ENCODE assay signal across 1 cellular context in the genomic region with DNA sequence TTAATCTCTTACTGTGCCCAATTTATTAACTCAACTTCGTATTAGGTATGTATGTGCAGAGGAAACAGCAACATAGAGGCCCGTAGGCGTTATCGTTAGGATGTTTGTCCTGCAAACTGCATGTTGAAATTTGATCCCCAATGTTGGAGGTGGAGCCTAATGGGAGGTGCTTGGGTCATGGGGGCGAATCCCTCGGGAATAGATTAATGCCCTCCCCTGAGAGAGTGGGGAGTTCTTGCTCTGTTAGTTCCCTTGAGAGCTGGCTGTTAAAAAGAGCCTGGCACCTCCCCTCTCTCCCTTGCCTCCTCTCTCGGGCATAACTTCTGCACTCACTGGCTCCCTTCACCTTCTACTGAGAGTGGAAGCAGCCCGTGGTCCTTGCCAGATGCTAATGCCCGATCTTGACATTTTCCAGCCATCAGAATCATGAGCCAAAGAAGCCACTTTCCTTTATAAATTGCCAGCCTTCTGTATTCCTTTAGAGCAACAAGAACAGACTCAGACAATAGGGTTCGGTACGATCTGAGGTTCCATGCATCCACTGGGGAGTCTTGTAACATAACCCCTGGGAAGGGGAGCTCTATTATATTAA.
TF ChIP-seq lines count a peak whose summit lies in the region.

No MANE protein-coding gene starts in this region.

TF ChIP-seq in HEK293, 187 proteins besides CTCF, POLR2A, EP300 and RAD21 (continued from another document):
- TF ChIP-seq ZNF660 (tag by site-specific recombination; IDR thresholded peaks at IDR 0.05) = no peak
- TF ChIP-seq MYNN (tag by site-specific recombination; IDR thresholded peaks at IDR 0.05; ENCODE audit: borderline replicate concordance) = no peak
- TF ChIP-seq ZNF544 (tag by site-specific recombination; IDR thresholded peaks at IDR 0.05) = no peak
- peak; percentile 99 for TF ChIP-seq WT1 (tag by site-specific recombination; IDR thresholded peaks at IDR 0.05)
- TF ChIP-seq, protein P1, sequence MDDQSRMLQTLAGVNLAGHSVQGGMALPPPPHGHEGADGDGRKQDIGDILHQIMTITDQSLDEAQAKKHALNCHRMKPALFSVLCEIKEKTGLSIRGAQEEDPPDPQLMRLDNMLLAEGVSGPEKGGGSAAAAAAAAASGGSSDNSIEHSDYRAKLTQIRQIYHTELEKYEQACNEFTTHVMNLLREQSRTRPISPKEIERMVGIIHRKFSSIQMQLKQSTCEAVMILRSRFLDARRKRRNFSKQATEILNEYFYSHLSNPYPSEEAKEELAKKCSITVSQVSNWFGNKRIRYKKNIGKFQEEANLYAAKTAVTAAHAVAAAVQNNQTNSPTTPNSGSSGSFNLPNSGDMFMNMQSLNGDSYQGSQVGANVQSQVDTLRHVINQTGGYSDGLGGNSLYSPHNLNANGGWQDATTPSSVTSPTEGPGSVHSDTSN (CRISPR knock-in tag; IDR thresholded peaks at IDR 0.05) = no peak
- no peak for TF ChIP-seq ZNF777 (tag by site-specific recombination; IDR thresholded peaks at IDR 0.05; ENCODE audit: borderline replicate concordance)
- TF ChIP-seq, protein P2, sequence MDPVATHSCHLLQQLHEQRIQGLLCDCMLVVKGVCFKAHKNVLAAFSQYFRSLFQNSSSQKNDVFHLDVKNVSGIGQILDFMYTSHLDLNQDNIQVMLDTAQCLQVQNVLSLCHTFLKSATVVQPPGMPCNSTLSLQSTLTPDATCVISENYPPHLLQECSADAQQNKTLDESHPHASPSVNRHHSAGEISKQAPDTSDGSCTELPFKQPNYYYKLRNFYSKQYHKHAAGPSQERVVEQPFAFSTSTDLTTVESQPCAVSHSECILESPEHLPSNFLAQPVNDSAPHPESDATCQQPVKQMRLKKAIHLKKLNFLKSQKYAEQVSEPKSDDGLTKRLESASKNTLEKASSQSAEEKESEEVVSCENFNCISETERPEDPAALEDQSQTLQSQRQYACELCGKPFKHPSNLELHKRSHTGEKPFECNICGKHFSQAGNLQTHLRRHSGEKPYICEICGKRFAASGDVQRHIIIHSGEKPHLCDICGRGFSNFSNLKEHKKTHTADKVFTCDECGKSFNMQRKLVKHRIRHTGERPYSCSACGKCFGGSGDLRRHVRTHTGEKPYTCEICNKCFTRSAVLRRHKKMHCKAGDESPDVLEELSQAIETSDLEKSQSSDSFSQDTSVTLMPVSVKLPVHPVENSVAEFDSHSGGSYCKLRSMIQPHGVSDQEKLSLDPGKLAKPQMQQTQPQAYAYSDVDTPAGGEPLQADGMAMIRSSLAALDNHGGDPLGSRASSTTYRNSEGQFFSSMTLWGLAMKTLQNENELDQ (tag by site-specific recombination; IDR thresholded peaks at IDR 0.05; ENCODE audit: low read depth) = no peak
- no peak for TF ChIP-seq KLF7 (tag by site-specific recombination; IDR thresholded peaks at IDR 0.05; ENCODE audit: borderline replicate concordance)
- TF ChIP-seq YY1 (tag by site-specific recombination; IDR thresholded peaks at IDR 0.05) = peak; percentile 32; the same call in 1 of the 2 replicates
- TF ChIP-seq, protein P3, sequence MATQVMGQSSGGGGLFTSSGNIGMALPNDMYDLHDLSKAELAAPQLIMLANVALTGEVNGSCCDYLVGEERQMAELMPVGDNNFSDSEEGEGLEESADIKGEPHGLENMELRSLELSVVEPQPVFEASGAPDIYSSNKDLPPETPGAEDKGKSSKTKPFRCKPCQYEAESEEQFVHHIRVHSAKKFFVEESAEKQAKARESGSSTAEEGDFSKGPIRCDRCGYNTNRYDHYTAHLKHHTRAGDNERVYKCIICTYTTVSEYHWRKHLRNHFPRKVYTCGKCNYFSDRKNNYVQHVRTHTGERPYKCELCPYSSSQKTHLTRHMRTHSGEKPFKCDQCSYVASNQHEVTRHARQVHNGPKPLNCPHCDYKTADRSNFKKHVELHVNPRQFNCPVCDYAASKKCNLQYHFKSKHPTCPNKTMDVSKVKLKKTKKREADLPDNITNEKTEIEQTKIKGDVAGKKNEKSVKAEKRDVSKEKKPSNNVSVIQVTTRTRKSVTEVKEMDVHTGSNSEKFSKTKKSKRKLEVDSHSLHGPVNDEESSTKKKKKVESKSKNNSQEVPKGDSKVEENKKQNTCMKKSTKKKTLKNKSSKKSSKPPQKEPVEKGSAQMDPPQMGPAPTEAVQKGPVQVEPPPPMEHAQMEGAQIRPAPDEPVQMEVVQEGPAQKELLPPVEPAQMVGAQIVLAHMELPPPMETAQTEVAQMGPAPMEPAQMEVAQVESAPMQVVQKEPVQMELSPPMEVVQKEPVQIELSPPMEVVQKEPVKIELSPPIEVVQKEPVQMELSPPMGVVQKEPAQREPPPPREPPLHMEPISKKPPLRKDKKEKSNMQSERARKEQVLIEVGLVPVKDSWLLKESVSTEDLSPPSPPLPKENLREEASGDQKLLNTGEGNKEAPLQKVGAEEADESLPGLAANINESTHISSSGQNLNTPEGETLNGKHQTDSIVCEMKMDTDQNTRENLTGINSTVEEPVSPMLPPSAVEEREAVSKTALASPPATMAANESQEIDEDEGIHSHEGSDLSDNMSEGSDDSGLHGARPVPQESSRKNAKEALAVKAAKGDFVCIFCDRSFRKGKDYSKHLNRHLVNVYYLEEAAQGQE (tag by site-specific recombination; IDR thresholded peaks at IDR 0.05) = no peak
- TF ChIP-seq ZBTB7A (tag by site-specific recombination; IDR thresholded peaks at IDR 0.05; ENCODE audit: low read depth) = no peak
- TF ChIP-seq ZNF132 (tag by site-specific recombination; IDR thresholded peaks at IDR 0.05; ENCODE audit: borderline replicate concordance) = no peak
- TF ChIP-seq, protein P4, sequence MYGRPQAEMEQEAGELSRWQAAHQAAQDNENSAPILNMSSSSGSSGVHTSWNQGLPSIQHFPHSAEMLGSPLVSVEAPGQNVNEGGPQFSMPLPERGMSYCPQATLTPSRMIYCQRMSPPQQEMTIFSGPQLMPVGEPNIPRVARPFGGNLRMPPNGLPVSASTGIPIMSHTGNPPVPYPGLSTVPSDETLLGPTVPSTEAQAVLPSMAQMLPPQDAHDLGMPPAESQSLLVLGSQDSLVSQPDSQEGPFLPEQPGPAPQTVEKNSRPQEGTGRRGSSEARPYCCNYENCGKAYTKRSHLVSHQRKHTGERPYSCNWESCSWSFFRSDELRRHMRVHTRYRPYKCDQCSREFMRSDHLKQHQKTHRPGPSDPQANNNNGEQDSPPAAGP (tag by site-specific recombination; IDR thresholded peaks at IDR 0.05) = peak; percentile 44; the same call in 1 of the 2 replicates
- no peak for TF ChIP-seq ZNF302 (tag by site-specific recombination; IDR thresholded peaks at IDR 0.05; ENCODE audit: low read depth)
- peak; percentile 88 for TF ChIP-seq MZF1 (tag by site-specific recombination; IDR thresholded peaks at IDR 0.05; ENCODE audit: borderline replicate concordance)
- TF ChIP-seq, protein P5, sequence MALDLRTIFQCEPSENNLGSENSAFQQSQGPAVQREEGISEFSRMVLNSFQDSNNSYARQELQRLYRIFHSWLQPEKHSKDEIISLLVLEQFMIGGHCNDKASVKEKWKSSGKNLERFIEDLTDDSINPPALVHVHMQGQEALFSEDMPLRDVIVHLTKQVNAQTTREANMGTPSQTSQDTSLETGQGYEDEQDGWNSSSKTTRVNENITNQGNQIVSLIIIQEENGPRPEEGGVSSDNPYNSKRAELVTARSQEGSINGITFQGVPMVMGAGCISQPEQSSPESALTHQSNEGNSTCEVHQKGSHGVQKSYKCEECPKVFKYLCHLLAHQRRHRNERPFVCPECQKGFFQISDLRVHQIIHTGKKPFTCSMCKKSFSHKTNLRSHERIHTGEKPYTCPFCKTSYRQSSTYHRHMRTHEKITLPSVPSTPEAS (tag by site-specific recombination; IDR thresholded peaks at IDR 0.05) = no peak
- TF ChIP-seq ZNF426 (tag by site-specific recombination; IDR thresholded peaks at IDR 0.05) = no peak
